Comparison of ENCODE assay signal across 13 cellular contexts in the genomic region with DNA sequence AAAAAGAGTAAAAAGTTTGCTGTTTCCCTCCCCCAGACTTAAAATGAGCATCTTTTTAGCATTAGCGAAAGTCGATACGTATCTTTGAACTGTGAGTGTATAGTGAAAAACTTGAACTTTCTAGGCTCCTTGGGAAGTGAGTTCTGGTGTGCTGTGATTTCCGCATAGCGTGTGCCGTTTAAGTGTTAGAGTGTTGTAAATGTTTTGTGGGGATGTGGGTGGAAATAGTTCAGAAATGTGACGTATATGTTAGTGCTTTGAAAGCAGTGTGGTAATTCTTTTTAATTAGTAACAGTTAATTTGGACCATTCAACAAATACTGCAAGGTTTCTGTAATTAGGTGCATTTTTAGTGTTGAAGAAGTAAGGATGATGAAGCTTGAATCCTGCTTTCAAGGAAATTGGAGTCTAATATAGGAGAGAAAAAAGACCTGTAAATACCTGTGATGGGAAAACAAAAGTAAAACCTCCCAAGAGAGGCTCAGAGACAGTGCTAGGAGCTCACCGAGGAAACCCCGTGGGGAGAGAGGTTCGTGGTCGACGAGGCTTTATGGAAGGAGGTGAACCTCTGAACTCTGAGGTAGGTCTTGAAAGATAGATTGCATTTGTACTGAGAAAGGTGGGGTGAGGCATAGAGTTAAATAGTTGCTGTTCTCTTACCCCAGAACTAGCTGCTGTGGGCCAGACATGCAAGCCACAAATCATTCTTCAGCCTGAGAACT. TPM values are rescaled to one million over a fixed set of nuclear protein-coding genes. Genes with fewer than 3 reads are reported as not detected.
DNase-seq lines count a peak whose midpoint lies in the region; ATAC-seq and TF ChIP-seq lines count a peak whose summit lies in the region.
"Had no signal": no experiment of that assay in that cellular context is flagged by ENCODE, and none has a peak within 500 bp of the region (broad histone marks: within the 10 kb centered on the region; RNA-seq: fewer than 3 reads in every experiment).

No MANE protein-coding gene starts in this region.

- intact Hi-C loops in activated naive CD4-positive, alpha-beta T cell treated with anti-CD3 and anti-CD28 coated beads for 36 hours (cut with micrococcal nuclease): loop anchor here (2.0 kb wide), 1 partner anchor 14 kb away; no protein-coding TSS in a partner anchor

- no peak for DNase-seq in activated naive CD4-positive, alpha-beta T cell treated with anti-CD3 and anti-CD28 coated beads for 36 hours
- DNase-seq in activated naive CD4-positive, alpha-beta T cell (lab: John Stamatoyannopoulos, UW): no peak
- no peak for DNase-seq in activated naive CD4-positive, alpha-beta T cell treated with anti-CD3 and anti-CD28 coated beads, Interleukin-2, amount 50 U/mL, for 72 hours (ENCODE audit: low spot score in 2 of 2)
- no peak for DNase-seq in GM10248 (ENCODE audit: extremely low spot score)
- DNase-seq in ecto neural progenitor cell (ENCODE audit: low spot score): no peak
- DNase-seq: GOT3; head of caudate nucleus; Right ventricle myocardium superior; stimulated activated naive CD4-positive, alpha-beta T cell had no signal

- H3K27me3 Mint-ChIP-seq in activated naive CD4-positive, alpha-beta T cell treated with anti-CD3 and anti-CD28 coated beads for 36 hours (ENCODE audit: low read depth): no peaks in the 10 kb centered on the region
- no peaks in the 10 kb centered on the region for H3K27me3 Mint-ChIP-seq in stimulated activated naive CD8-positive, alpha-beta T cell treated with anti-CD3 and anti-CD28 coated beads, Interleukin-15, Interleukin-2, amounts not matched to agents 100 ng/mL and 50 ng/mL, for 24 hours
- H3K27me3 Mint-ChIP-seq: dendritic cell treated with granulocyte-macrophage colony-stimulating factor and Interleukin-4, amounts not matched to agents 40 ng/mL and 50 ng/mL, for 4 days had no signal

- CTCF ChIA-PET in activated naive CD4-positive, alpha-beta T cell treated with anti-CD3 and anti-CD28 coated beads for 36 hours (lab: Charles Lee): interaction anchor here (0.6 kb wide), 1 partner anchor 12 kb away, joined by 3 read pairs; no protein-coding TSS in a partner anchor
- CTCF ChIA-PET in GM10248 (lab: Yijun Ruan, JAX): interaction anchor here (0.9 to 2.5 kb wide), 2 partner anchors 12 to 20 kb away, joined by 3 to 5 read pairs; no protein-coding TSS in a partner anchor

- no peak for TF ChIP-seq CTCF in GM10248 (IDR thresholded peaks at IDR 0.05; ENCODE audit: control extremely low read depth, extremely low read depth, low read depth, missing control alignments)

- ATAC-seq in HG03097 (IDR thresholded peaks at IDR 0.05; ENCODE audit: low FRiP score, unreplicated experiment) (peak; percentile 94), HG02588 (IDR thresholded peaks at IDR 0.05; ENCODE audit: unreplicated experiment) (no peak)
- ATAC-seq in activated naive CD4-positive, alpha-beta T cell treated with anti-CD3 and anti-CD28 coated beads, Interleukin-2, amount 50 U/mL, for 72 hours: peak; percentile 26 to 55

- H3K4me3 Mint-ChIP-seq in activated naive CD4-positive, alpha-beta T cell treated with anti-CD3 and anti-CD28 coated beads for 36 hours: peak overlapping the region; percentile 1
- H3K4me3 Mint-ChIP-seq in stimulated activated naive CD8-positive, alpha-beta T cell treated with anti-CD3 and anti-CD28 coated beads, Interleukin-15, Interleukin-2, amounts not matched to agents 100 ng/mL and 50 ng/mL, for 24 hours: no peak overlapping the region
- H3K4me3 Mint-ChIP-seq: dendritic cell treated with granulocyte-macrophage colony-stimulating factor and Interleukin-4, amounts not matched to agents 40 ng/mL and 50 ng/mL, for 4 days had no signal

- peaks cover 67% of the 10 kb centered on the region for H3K36me3 Mint-ChIP-seq in activated naive CD4-positive, alpha-beta T cell treated with anti-CD3 and anti-CD28 coated beads for 36 hours (ENCODE audit: low read depth)
- H3K36me3 Mint-ChIP-seq in activated naive CD4-positive, alpha-beta T cell treated with anti-CD3 and anti-CD28 coated beads, Interleukin-2, amount 50 U/mL, for 72 hours: peaks cover 25 to 73% of the 10 kb centered on the region in 2 donors
- peaks cover 78% of the 10 kb centered on the region for H3K36me3 Mint-ChIP-seq in stimulated activated naive CD8-positive, alpha-beta T cell treated with anti-CD3 and anti-CD28 coated beads, Interleukin-15, Interleukin-2, amounts not matched to agents 100 ng/mL and 50 ng/mL, for 24 hours (ENCODE audit: low read depth)

- H3K9me3 Mint-ChIP-seq in activated naive CD4-positive, alpha-beta T cell treated with anti-CD3 and anti-CD28 coated beads for 36 hours: peaks cover 13% of the 10 kb centered on the region
- peaks cover 4 to 6% of the 10 kb centered on the region in 2 donors for H3K9me3 Mint-ChIP-seq in activated naive CD4-positive, alpha-beta T cell treated with anti-CD3 and anti-CD28 coated beads, Interleukin-2, amount 50 U/mL, for 72 hours
- H3K9me3 Mint-ChIP-seq in stimulated activated naive CD8-positive, alpha-beta T cell treated with anti-CD3 and anti-CD28 coated beads, Interleukin-15, Interleukin-2, amounts not matched to agents 100 ng/mL and 50 ng/mL, for 24 hours: peaks cover 4% of the 10 kb centered on the region

- POLR2A ChIA-PET in GM10248 (lab: Yijun Ruan, JAX): no interaction called here

- peaks cover 80% of the 10 kb centered on the region for H3K4me1 Mint-ChIP-seq in activated naive CD4-positive, alpha-beta T cell treated with anti-CD3 and anti-CD28 coated beads for 36 hours (ENCODE audit: low read depth)
- peaks cover 82% of the 10 kb centered on the region for H3K4me1 Mint-ChIP-seq in stimulated activated naive CD8-positive, alpha-beta T cell treated with anti-CD3 and anti-CD28 coated beads, Interleukin-15, Interleukin-2, amounts not matched to agents 100 ng/mL and 50 ng/mL, for 24 hours (ENCODE audit: low read depth)

- H3K27ac Mint-ChIP-seq in activated naive CD4-positive, alpha-beta T cell treated with anti-CD3 and anti-CD28 coated beads for 36 hours: peak overlapping the region; percentile 1
- peak overlapping the region in 1 of 2 donors; percentile 60 for H3K27ac Mint-ChIP-seq in activated naive CD4-positive, alpha-beta T cell treated with anti-CD3 and anti-CD28 coated beads, Interleukin-2, amount 50 U/mL, for 72 hours
- peak overlapping the region; percentile 37 for H3K27ac Mint-ChIP-seq in stimulated activated naive CD8-positive, alpha-beta T cell treated with anti-CD3 and anti-CD28 coated beads, Interleukin-15, Interleukin-2, amounts not matched to agents 100 ng/mL and 50 ng/mL, for 24 hours
- H3K27ac Mint-ChIP-seq: dendritic cell treated with granulocyte-macrophage colony-stimulating factor and Interleukin-4, amounts not matched to agents 40 ng/mL and 50 ng/mL, for 4 days had no signal

RNA-seq across cellular contexts. Expression of a gene that starts 40.8 kb away (rescaled TPM):
- 10 to 100 TPM; 65.5 to 66.3 TPM for total RNA-seq in activated naive CD4-positive, alpha-beta T cell treated with anti-CD3 and anti-CD28 coated beads for 36 hours
- total RNA-seq in activated naive CD4-positive, alpha-beta T cell treated with anti-CD3 and anti-CD28 coated beads, Interleukin-2, amount 50 U/mL, for 72 hours: 10 to 100 TPM; 74.7 to 76.1 TPM
